Comparison of ENCODE assay signal across 23 cellular contexts in the genomic region with DNA sequence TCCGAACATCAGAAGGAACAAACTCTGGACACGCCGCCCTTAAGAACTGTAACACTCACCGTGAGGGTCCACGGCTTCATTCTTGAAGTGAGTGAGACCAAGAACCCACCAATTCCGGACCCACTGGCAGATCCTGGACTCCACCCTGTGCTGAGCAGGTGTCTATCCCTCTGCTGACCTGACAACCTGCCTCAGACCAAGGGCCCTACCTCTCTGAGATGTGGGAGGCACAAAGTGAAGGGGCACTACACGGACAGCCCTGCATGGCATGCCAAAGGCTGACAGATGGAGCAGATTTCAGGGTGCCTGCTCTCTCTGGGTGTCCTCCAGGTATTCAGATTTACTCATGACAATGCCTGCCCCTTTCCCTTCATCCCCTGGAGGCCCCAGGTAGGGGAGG. TPM values are rescaled to one million over a fixed set of nuclear protein-coding genes. Genes with fewer than 3 reads are reported as not detected.
DNase-seq lines count a peak whose midpoint lies in the region; ATAC-seq and TF ChIP-seq lines count a peak whose summit lies in the region.
"Had no signal": no experiment of that assay in that cellular context is flagged by ENCODE, and none has a peak within 500 bp of the region (broad histone marks: within the 10 kb centered on the region; RNA-seq: fewer than 3 reads in every experiment).

No MANE protein-coding gene starts in this region.

- H3K4me1 Mint-ChIP-seq in endodermal cell = no peaks in the 10 kb centered on the region
- no peaks in the 10 kb centered on the region for H3K4me1 Mint-ChIP-seq in stimulated activated effector memory CD8-positive, alpha-beta T cell treated with anti-CD3 and anti-CD28 coated beads, Interleukin-12 subunit alpha, Interleukin-12 subunit beta, amount 100 ng/mL, for 72 hours
- H3K4me1 Mint-ChIP-seq: CD4-positive, CD25-positive, alpha-beta regulatory T cell; CD8-positive, alpha-beta memory T cell had no signal

- no peak overlapping the region for H3K9ac ChIP-seq in endodermal cell (ENCODE audit: extremely low read depth, low read length, poor library complexity, severe bottlenecking)

- peaks cover 64% of the 10 kb centered on the region for H3K9me3 Mint-ChIP-seq in endodermal cell
- no peaks in the 10 kb centered on the region for H3K9me3 Mint-ChIP-seq in stimulated activated effector memory CD8-positive, alpha-beta T cell treated with anti-CD3 and anti-CD28 coated beads, Interleukin-12 subunit alpha, Interleukin-12 subunit beta, amount 100 ng/mL, for 72 hours
- H3K9me3 Mint-ChIP-seq: CD8-positive, alpha-beta memory T cell; HFFc6 had no signal

- H3K27ac ChIP-seq in right atrium auricular region (no peak overlapping the region), endodermal cell (ENCODE audit: low read depth, low read length) (no peak overlapping the region)

- H3K36me3 ChIP-seq in right atrium auricular region (no peaks in the 10 kb centered on the region), endodermal cell (ENCODE audit: control insufficient read depth, insufficient read depth, low read length) (no peaks in the 10 kb centered on the region)
- H3K36me3 ChIP-seq: BE2C had no signal

- H3K36me3 Mint-ChIP-seq in endodermal cell (ENCODE audit: low read depth) = no peaks in the 10 kb centered on the region
- H3K36me3 Mint-ChIP-seq in stimulated activated effector memory CD8-positive, alpha-beta T cell treated with anti-CD3 and anti-CD28 coated beads, Interleukin-12 subunit alpha, Interleukin-12 subunit beta, amount 100 ng/mL, for 72 hours = no peaks in the 10 kb centered on the region
- H3K36me3 Mint-ChIP-seq: CD4-positive, CD25-positive, alpha-beta regulatory T cell; CD8-positive, alpha-beta memory T cell had no signal

- H3K4me1 ChIP-seq in right atrium auricular region = no peaks in the 10 kb centered on the region
- no peaks in the 10 kb centered on the region for H3K4me1 ChIP-seq in endodermal cell (ENCODE audit: control insufficient read depth, insufficient read depth, low read length)
- H3K4me1 ChIP-seq: BE2C had no signal

- H3K27me3 ChIP-seq in right atrium auricular region = no peaks in the 10 kb centered on the region
- H3K27me3 ChIP-seq in endodermal cell (ENCODE audit: control insufficient read depth, insufficient read depth, low read length, poor library complexity, severe bottlenecking) = no peaks in the 10 kb centered on the region
- H3K27me3 ChIP-seq: BE2C had no signal

- no peak overlapping the region for H3K4me3 ChIP-seq in right atrium auricular region
- no peak overlapping the region for H3K4me3 ChIP-seq in endodermal cell (ENCODE audit: low read length)
- H3K4me3 ChIP-seq: GM12878 had no signal

- peak; percentile 28 for DNase-seq in right atrium auricular region (ENCODE audit: low spot score)
- no peak for DNase-seq in left cardiac atrium
- DNase-seq in endodermal cell = peak; percentile 5
- DNase-seq in stimulated activated effector memory CD8-positive, alpha-beta T cell treated with anti-CD3 and anti-CD28 coated beads, Interleukin-12 subunit alpha, Interleukin-12 subunit beta, amount 100 ng/mL, for 72 hours (ENCODE audit: low spot score in 2 of 2) = no peak
- DNase-seq: ACHN; BE2C; C1 segment of cervical spinal cord; CD4-positive, CD25-positive, alpha-beta regulatory T cell; CD8-positive, alpha-beta memory T cell; COR-L47; DMS 273 treated with DMSO at 0.1 percent for 48 hours; DMS53; DND-41; EL; GOT3; H7; HFFc6 had no signal

- TF ChIP-seq CTCF in right atrium auricular region (IDR thresholded peaks at IDR 0.05) = no peak
- TF ChIP-seq CTCF in endodermal cell (conservative IDR thresholded peaks at IDR 0.05) = no peak

- ATAC-seq in left cardiac atrium = no peak
- no peak for ATAC-seq in stimulated activated effector memory CD8-positive, alpha-beta T cell treated with anti-CD3 and anti-CD28 coated beads, Interleukin-12 subunit alpha, Interleukin-12 subunit beta, amount 100 ng/mL, for 72 hours
- ATAC-seq in HG02588 (IDR thresholded peaks at IDR 0.05; ENCODE audit: unreplicated experiment) = no peak
- no peak for ATAC-seq in HG02642 (IDR thresholded peaks at IDR 0.05; ENCODE audit: poor library complexity, unreplicated experiment)
- ATAC-seq: GM12878, HCT116 had no signal

- H3K9me3 ChIP-seq in right atrium auricular region (no peaks in the 10 kb centered on the region), endodermal cell (ENCODE audit: control insufficient read depth, low read length) (no peaks in the 10 kb centered on the region)
- H3K9me3 ChIP-seq: BE2C had no signal

- H3K4me3 Mint-ChIP-seq in endodermal cell = no peak overlapping the region
- H3K4me3 Mint-ChIP-seq in stimulated activated effector memory CD8-positive, alpha-beta T cell treated with anti-CD3 and anti-CD28 coated beads, Interleukin-12 subunit alpha, Interleukin-12 subunit beta, amount 100 ng/mL, for 72 hours = no peak overlapping the region
- H3K4me3 Mint-ChIP-seq: CD4-positive, CD25-positive, alpha-beta regulatory T cell; CD8-positive, alpha-beta memory T cell; HFFc6 had no signal

- H3K27me3 Mint-ChIP-seq in endodermal cell (ENCODE audit: insufficient read depth) = no peaks in the 10 kb centered on the region

- WGBS in endodermal cell (ENCODE audit: insufficient coverage in 1 of 2, insufficient read length in 1 of 2), 2 experiments = 91 to 94% methylated on average over 3 to 7 of the region's 7 CpGs

- intact Hi-C loops in left cardiac atrium (cut with DNase I) = no loop called here

- no peak overlapping the region for H3K27ac Mint-ChIP-seq in endodermal cell
- peak overlapping the region; percentile 10 for H3K27ac Mint-ChIP-seq in stimulated activated effector memory CD8-positive, alpha-beta T cell treated with anti-CD3 and anti-CD28 coated beads, Interleukin-12 subunit alpha, Interleukin-12 subunit beta, amount 100 ng/mL, for 72 hours
- H3K27ac Mint-ChIP-seq: CD4-positive, CD25-positive, alpha-beta regulatory T cell; HFFc6 had no signal

RNA-seq across cellular contexts. Expression of a gene that starts 14.0 kb away (rescaled TPM):
- total RNA-seq in right atrium auricular region (1 to 10 TPM; 1.4 to 1.8 TPM), left cardiac atrium (1 to 10 TPM; 2.3 TPM), endodermal cell (1 to 10 TPM; 3.2 to 3.4 TPM)
- 1.2 TPM for polyA plus RNA-seq in endodermal cell (2013, experiment 1 of 2)
- polyA plus RNA-seq in endodermal cell (2013, experiment 2 of 2) = 1.1 TPM

RNA-seq across cellular contexts. Expression of a gene that starts 21.9 kb away (rescaled TPM):
- not detected for total RNA-seq in right atrium auricular region
- not detected for total RNA-seq in left cardiac atrium
- not detected for total RNA-seq in endodermal cell
- not detected for polyA plus RNA-seq in endodermal cell (2013, experiment 1 of 2)
- polyA plus RNA-seq in endodermal cell (2013, experiment 2 of 2) = not detected
- total RNA-seq: CD4-positive, CD25-positive, alpha-beta regulatory T cell; CD8-positive, alpha-beta memory T cell; G401; GM12878; H7; HFFc6; HT-29 had no signal
- polyA plus RNA-seq: CD4-positive, CD25-positive, alpha-beta regulatory T cell; CD8-positive, alpha-beta memory T cell; GM12878 had no signal

RNA-seq across cellular contexts. Expression of a gene that starts 48.0 kb away (rescaled TPM):
- not detected for total RNA-seq in right atrium auricular region
- not detected for total RNA-seq in left cardiac atrium
- not detected for total RNA-seq in endodermal cell
- 0.18 TPM for polyA plus RNA-seq in endodermal cell (2013, experiment 1 of 2)
- polyA plus RNA-seq in endodermal cell (2013, experiment 2 of 2) = 0.12 TPM
- total RNA-seq: CD4-positive, CD25-positive, alpha-beta regulatory T cell; CD8-positive, alpha-beta memory T cell; G401; GM12878; HT-29 had no signal
- polyA plus RNA-seq: CD4-positive, CD25-positive, alpha-beta regulatory T cell; CD8-positive, alpha-beta memory T cell had no signal

Comparison
In these comparisons a context has a peak if more than half of its experiments do, and no peak if none do; other contexts are left out.
1. DNase-seq: peak in right atrium auricular region (single experiment) and endodermal cell (single experiment); none in left cardiac atrium (single experiment) and stimulated activated effector memory CD8-positive, alpha-beta T cell treated with anti-CD3 and anti-CD28 coated beads, Interleukin-12 subunit alpha, Interleukin-12 subunit beta, amount 100 ng/mL, for 72 hours (0 of 2).